Comparison of ENCODE assay signal across 9 cellular contexts in genomic region chr2:17521621-17522020, GRCh38. TPM values are rescaled to one million over a fixed set of nuclear protein-coding genes. Genes with fewer than 3 reads are reported as not detected.
"Had no signal": no experiment of that assay in that cellular context is flagged by ENCODE, and none has a peak within 500 bp of the region (broad histone marks: within the 10 kb centered on the region; RNA-seq: fewer than 3 reads in every experiment).

No MANE protein-coding gene starts in this region.

- H3K4me3 ChIP-seq: GM12878 had no signal

- ATAC-seq: GM12878 had no signal

- FAIRE-seq: G401.6, GM12878, GM12891, GM12892, GM18507, GM19239 had no signal

- DNase-seq: GDM1, GF-D8 had no signal

RNA-seq across cellular contexts. Expression of gene RAD51AP2, which starts 3.4 kb away (rescaled TPM):
- total RNA-seq: G401 had no signal

RNA-seq across cellular contexts. Expression of gene VSNL1, which starts 18.9 kb away (rescaled TPM):
- total RNA-seq: G401 had no signal
